In genomic region chr20:50328996-50329898, GRCh38 we compare ENCODE assay signal across 31 cellular contexts.
"Had no signal": no experiment of that assay in that cellular context is flagged by ENCODE, and none has a peak within 500 bp of the region (broad histone marks: within the 10 kb centered on the region; RNA-seq: fewer than 3 reads in every experiment).

No MANE protein-coding gene starts in this region.

- H3K36me3 Mint-ChIP-seq: activated naive CD8-positive, alpha-beta T cell had no signal

- H3K9ac ChIP-seq: SK-N-SH had no signal

- H3K4me1 ChIP-seq: ascending aorta had no signal

- FAIRE-seq: bronchial epithelial cell had no signal

- H3K4me1 Mint-ChIP-seq: activated CD8-positive, alpha-beta memory T cell treated with anti-CD3 and anti-CD28 coated beads, Interleukin-2, amount 10 ng/mL, durations not matched to agents 7 days and 5 days; central memory CD8-positive, alpha-beta T cell had no signal

- H3K4me3 Mint-ChIP-seq: activated CD8-positive, alpha-beta memory T cell treated with anti-CD3 and anti-CD28 coated beads, Interleukin-2, amount 10 ng/mL, durations not matched to agents 7 days and 5 days; activated naive CD8-positive, alpha-beta T cell; activated T-cell treated with anti-CD3 and anti-CD28 coated beads, Interleukin-2, amount 50 U/mL, for 24 hours; activated T-helper 1 cell treated with anti-CD3 and anti-CD28 coated beads, Interleukin-12 subunit alpha, Interleukin-12 subunit beta, Interleukin-2, Interleukin-4 antibody, amounts not matched to agents 30 ng/mL and 10 ng/mL and 1 ng/mL, durations not matched to agents 14 hours and 24 hours and 36 hours; central memory CD8-positive, alpha-beta T cell; T-helper 2 cell treated with Interferon-gamma antibody and Interleukin-4, amounts not matched to agents 5 μg/mL and 100 μg/mL, for 36 hours; WTC11 had no signal

- H3K9me3 Mint-ChIP-seq: central memory CD8-positive, alpha-beta T cell had no signal

- DNase-seq: activated CD4-positive, alpha-beta T cell treated with anti-CD3 and anti-CD28 coated beads for 48 hours; activated CD4-positive, alpha-beta T cell treated with anti-CD3 and anti-CD28 coated beads, Interleukin-2, amount 50 U/mL, for 4 hours; activated CD4-positive, CD25-positive, alpha-beta regulatory T cell treated with anti-CD3 and anti-CD28 coated beads, Interleukin-2, amount 50 U/mL, for 72 hours; activated CD8-positive, alpha-beta memory T cell treated with anti-CD3 and anti-CD28 coated beads, Interleukin-2, amount 10 ng/mL, durations not matched to agents 7 days and 5 days; activated effector memory CD4-positive, alpha-beta T cell treated with Interleukin-2 at 50 U/mL for 16 hours; activated naive CD4-positive, alpha-beta T cell; activated T-cell treated with anti-CD3 and anti-CD28 coated beads, Interleukin-2, amount 50 U/mL, for 24 hours; body of pancreas; MM.1S; NCI-H1105; NCI-H1436; NCI-H1694 treated with DMSO at 0.1 percent for 48 hours; NCI-H2029 treated with DMSO at 0.1 percent for 48 hours; NCI-H510A treated with DMSO at 0.1 percent for 48 hours; NCI-H69; NK-92 treated with Interleukin-12 subunit alpha and Interleukin-12 subunit beta, amount 100 ng/mL, for 24 hours; OCI-M1; Right ventricle myocardium superior; RPMI8226; SJCRH30; SK-N-SH; SW 1271 had no signal

- H3K9me3 ChIP-seq: adrenal gland, ascending aorta, body of pancreas, SK-N-SH had no signal

- H3K27ac ChIP-seq: adrenal gland, ascending aorta, body of pancreas, SJCRH30 had no signal

- H3K4me2 ChIP-seq: SK-N-SH had no signal

- H3K4me3 ChIP-seq: adrenal gland, ascending aorta, body of pancreas, SJCRH30 had no signal

- H3K27ac Mint-ChIP-seq: activated CD8-positive, alpha-beta memory T cell treated with anti-CD3 and anti-CD28 coated beads, Interleukin-2, amount 10 ng/mL, durations not matched to agents 7 days and 5 days; activated naive CD8-positive, alpha-beta T cell; activated T-cell treated with anti-CD3 and anti-CD28 coated beads, Interleukin-2, amount 50 U/mL, for 24 hours; T-helper 2 cell treated with Interferon-gamma antibody and Interleukin-4, amounts not matched to agents 5 μg/mL and 100 μg/mL, for 36 hours; WTC11 had no signal

- ATAC-seq: activated CD8-positive, alpha-beta memory T cell treated with anti-CD3 and anti-CD28 coated beads, Interleukin-2, amount 10 ng/mL, durations not matched to agents 7 days and 5 days; body of pancreas; Panc1; WTC11 had no signal

- H3K27me3 ChIP-seq: adrenal gland, ascending aorta, body of pancreas, SJCRH30 had no signal

- H3K36me3 ChIP-seq: adrenal gland, ascending aorta, SJCRH30 had no signal
